In genomic region chr6:158662607-158663464, GRCh38 we compare ENCODE assay signal across 8 cellular contexts. TPM values are rescaled to one million over a fixed set of nuclear protein-coding genes. Genes with fewer than 3 reads are reported as not detected.
A peak's percentile ranks its signal among the peaks of the same experiment; 100 is the strongest.
DNase-seq lines count a peak whose midpoint lies in the region; ATAC-seq and TF ChIP-seq lines count a peak whose summit lies in the region.

No MANE protein-coding gene starts in this region.

- H3F3A ChIP-seq in PC-9 (ENCODE audit: insufficient read depth, low read depth) = peaks cover 38% of the 10 kb centered on the region

- no peaks in the 10 kb centered on the region for H4K20me1 ChIP-seq in PC-9 (ENCODE audit: insufficient read depth)

- TF ChIP-seq POLR2A in gastrocnemius medialis (IDR thresholded peaks at IDR 0.05) = peak in 1 of 2 donors; percentile 50

- peak; percentile 61 for DNase-seq in DMS53 (lab: John Stamatoyannopoulos, UW)
- DNase-seq in DMS53 treated with DMSO at 0.1 percent for 48 hours (lab: John Stamatoyannopoulos, UW; ENCODE audit: unreplicated experiment) = no peak
- no peak for DNase-seq in PC-9
- peak; percentile 66 for DNase-seq in foreskin melanocyte
- peak in 1 of 2 donors; percentile 59 for DNase-seq in gastrocnemius medialis
- no peak for DNase-seq in activated CD4-positive, alpha-beta T cell treated with anti-CD3 and anti-CD28 coated beads, Interleukin-2, amount 50 U/mL, for 4 hours

- peaks cover 79% of the 10 kb centered on the region for H3K4me1 ChIP-seq in PC-9 (replicated peaks; ENCODE audit: insufficient read depth)
- H3K4me1 ChIP-seq in gastrocnemius medialis = peaks cover 23 to 43% of the 10 kb centered on the region in 2 donors

- H3K4me2 ChIP-seq in PC-9 = peak overlapping the region; percentile 5; the same call in 1 of the 2 replicates

- H3K9me2 ChIP-seq in PC-9 (ENCODE audit: insufficient read depth) = no peaks in the 10 kb centered on the region

- H3K79me2 ChIP-seq in PC-9 (ENCODE audit: low read depth) = peaks cover 5% of the 10 kb centered on the region

- H3K36me3 ChIP-seq in PC-9 (ENCODE audit: low read depth) (0 out of 2 replicates have a peak, but pooled peaks cover 6% of the 10 kb centered on the region), gastrocnemius medialis (no peaks in the 10 kb centered on the region)

- intact Hi-C loops in PC-9 (cut with micrococcal nuclease; ENCODE audit: unreplicated experiment) (no loop called here), gastrocnemius medialis (cut with DNase I; ENCODE audit: low total_unique reads) (loop anchor here (1.0 to 10.0 kb wide), 3 partner anchors 8 to 1402 kb away; no protein-coding TSS in a partner anchor)

- H2AFZ ChIP-seq in PC-9 = no peak overlapping the region

- no peaks in the 10 kb centered on the region for H3K9me3 ChIP-seq in PC-9 (ENCODE audit: insufficient read depth, low read depth)
- no peaks in the 10 kb centered on the region for H3K9me3 ChIP-seq in gastrocnemius medialis

- TF ChIP-seq CTCF in PC-9 (conservative IDR thresholded peaks at IDR 0.05) (no peak), gastrocnemius medialis (IDR thresholded peaks at IDR 0.05 in 4 of 5, conservative IDR thresholded peaks at IDR 0.05 in 1 of 5) (no peak)

- CTCF ChIA-PET in PC-9 (lab: Charles Lee) = no interaction called here

- H3K27me3 ChIP-seq in PC-9 (ENCODE audit: insufficient read depth, low read depth) (no peaks in the 10 kb centered on the region), gastrocnemius medialis (no peaks in the 10 kb centered on the region)

- in situ Hi-C loops in gastrocnemius medialis (cut with MboI; ENCODE audit: low sequenced_read_pairs in 4 of 4) = no loop called here

- H3K27ac ChIP-seq in PC-9 = no peak overlapping the region
- peak overlapping the region; percentile 79 to 81 (median 79) for H3K27ac ChIP-seq in gastrocnemius medialis

- H3K4me3 ChIP-seq in PC-9 = no peak overlapping the region
- H3K4me3 ChIP-seq in gastrocnemius medialis = peak overlapping the region; percentile 39 to 50 (median 41)

- POLR2A ChIA-PET in PC-9 (lab: Charles Lee; ENCODE audit: unreplicated experiment) = no interaction called here

- ATAC-seq in gastrocnemius medialis (peak; percentile 62 to 73), HG03196 (IDR thresholded peaks at IDR 0.05; ENCODE audit: unreplicated experiment) (no peak), GM21723 (IDR thresholded peaks at IDR 0.05; ENCODE audit: unreplicated experiment) (no peak)

- no TSS peak for BruUV-seq in PC-9 (replicated peaks; lab: Mats Ljungman, UMichigan)

RNA-seq across cellular contexts. Expression of gene SYTL3, which starts 13.0 kb away (rescaled TPM):
- total RNA-seq in PC-9 (2021) (7.8 and 8.3 TPM in 2 replicates), gastrocnemius medialis (10 to 100 TPM in 2 of 4 donors, 1 to 10 TPM in 2; 3.0 to 16.7 (median 6.7) TPM)

RNA-seq across cellular contexts. Expression of gene DYNLT1, which starts 18.3 kb away (rescaled TPM):
- total RNA-seq in PC-9 (2021) (99.6 and 105 TPM in 2 replicates), gastrocnemius medialis (10 to 100 TPM; 62.8 to 94.7 (median 67.3) TPM)

Comparison
In these comparisons a context has a peak if more than half of its experiments do, and no peak if none do; other contexts are left out.
1. DNase-seq: peak in DMS53 (single experiment) and foreskin melanocyte (single experiment); none in DMS53 treated with DMSO at 0.1 percent for 48 hours (single experiment), PC-9 (0 of 2) and activated CD4-positive, alpha-beta T cell treated with anti-CD3 and anti-CD28 coated beads, Interleukin-2, amount 50 U/mL, for 4 hours (0 of 2).
2. ATAC-seq: peak in gastrocnemius medialis (2 of 2); none in HG03196 (single experiment) and GM21723 (single experiment).